ENCODE assay signal across 18 cellular contexts in genomic region chr6:28876702-28877101, GRCh38.
"Had no signal": no experiment of that assay in that cellular context is flagged by ENCODE, and none has a peak within 500 bp of the region (broad histone marks: within the 10 kb centered on the region; RNA-seq: fewer than 3 reads in every experiment).

No MANE protein-coding gene starts in this region.

- H2AFZ ChIP-seq: neural progenitor cell had no signal

- ATAC-seq: naive thymus-derived CD4-positive, alpha-beta T cell; WTC11 had no signal

- DNase-seq: activated CD4-positive, alpha-beta memory T cell treated with anti-CD3 and anti-CD28 coated beads, Interleukin-2, amount 10 ng/mL, durations not matched to agents 7 days and 5 days; activated CD4-positive, alpha-beta T cell treated with anti-CD3 and anti-CD28 coated beads for 4 hours; activated gamma-delta T cell; amniotic stem cell; dermis blood vessel endothelial cell; effector memory CD4-positive, alpha-beta T cell; mesenchymal stem cell; naive thymus-derived CD4-positive, alpha-beta T cell; trophoblast cell had no signal

- H3K4me2 ChIP-seq: neural progenitor cell had no signal

- H3K36me3 ChIP-seq: esophagus muscularis mucosa, neural progenitor cell, prostate gland, right atrium auricular region, vagina had no signal

- H3K4me3 Mint-ChIP-seq: activated CD4-positive, alpha-beta memory T cell treated with anti-CD3 and anti-CD28 coated beads, Interleukin-2, amount 10 ng/mL, durations not matched to agents 7 days and 5 days; activated naive CD8-positive, alpha-beta T cell; naive thymus-derived CD4-positive, alpha-beta T cell; stimulated activated naive CD8-positive, alpha-beta T cell treated with anti-CD3 and anti-CD28 coated beads, Interleukin-15, Interleukin-2, amounts not matched to agents 100 ng/mL and 50 ng/mL, for 24 hours; WTC11 had no signal

- H3K9ac ChIP-seq: neural progenitor cell had no signal

- H3K27ac Mint-ChIP-seq: activated CD4-positive, alpha-beta memory T cell treated with anti-CD3 and anti-CD28 coated beads, Interleukin-2, amount 10 ng/mL, durations not matched to agents 7 days and 5 days; activated naive CD8-positive, alpha-beta T cell; neural progenitor cell; stimulated activated naive CD8-positive, alpha-beta T cell treated with anti-CD3 and anti-CD28 coated beads, Interleukin-15, Interleukin-2, amounts not matched to agents 100 ng/mL and 50 ng/mL, for 24 hours; WTC11 had no signal

- H3K27me3 ChIP-seq: neural progenitor cell, right atrium auricular region, vagina had no signal

- H3K4me3 ChIP-seq: esophagus muscularis mucosa, neural progenitor cell, prostate gland, right atrium auricular region, skin epidermis, vagina had no signal

- H3K9me3 Mint-ChIP-seq: activated CD4-positive, alpha-beta memory T cell treated with anti-CD3 and anti-CD28 coated beads, Interleukin-2, amount 10 ng/mL, durations not matched to agents 7 days and 5 days had no signal

- H3K27ac ChIP-seq: esophagus muscularis mucosa, neural progenitor cell, prostate gland, right atrium auricular region, skin epidermis, vagina had no signal

- H3K9me3 ChIP-seq: esophagus muscularis mucosa, prostate gland, right atrium auricular region, vagina had no signal

- H3K36me3 Mint-ChIP-seq: activated naive CD8-positive, alpha-beta T cell; WTC11 had no signal

- H3K4me1 ChIP-seq: neural progenitor cell, prostate gland, right atrium auricular region had no signal

- H3K27me3 Mint-ChIP-seq: activated naive CD8-positive, alpha-beta T cell had no signal
